15 cellular contexts compared by ENCODE assay signal in genomic region chr9:116939605-116940004, GRCh38.
DNase-seq lines count a peak whose midpoint lies in the region; ATAC-seq, FAIRE-seq and TF ChIP-seq lines count a peak whose summit lies in the region.
"Had no signal": no experiment of that assay in that cellular context is flagged by ENCODE, and none has a peak within 500 bp of the region (broad histone marks: within the 10 kb centered on the region; RNA-seq: fewer than 3 reads in every experiment).

No MANE protein-coding gene starts in this region.

- no peak overlapping the region for H3K4me2 ChIP-seq in astrocyte (ENCODE audit: low read length)

- H3K9me3 Mint-ChIP-seq in astrocyte (ENCODE audit: unreplicated experiment), result no peaks in the 10 kb centered on the region

- no peak overlapping the region for H3K27ac Mint-ChIP-seq in astrocyte (ENCODE audit: unreplicated experiment)
- H3K27ac Mint-ChIP-seq: activated CD8-positive, alpha-beta T cell treated with anti-CD3 and anti-CD28 coated beads for 36 hours; stimulated activated naive CD8-positive, alpha-beta T cell treated with anti-CD3 and anti-CD28 coated beads, Interleukin-15, amount 100 ng/mL, for 72 hours had no signal

- no peaks in the 10 kb centered on the region for H4K20me1 ChIP-seq in astrocyte (ENCODE audit: insufficient read depth, low read length)

- no peak overlapping the region for H3K4me3 ChIP-seq in astrocyte (ENCODE audit: insufficient read depth, low read depth, low read length)
- H3K4me3 ChIP-seq: mucosa of descending colon had no signal

- H3K27me3 Mint-ChIP-seq in astrocyte (ENCODE audit: low read depth, unreplicated experiment), result no peaks in the 10 kb centered on the region
- H3K27me3 Mint-ChIP-seq: stimulated activated naive CD8-positive, alpha-beta T cell treated with anti-CD3 and anti-CD28 coated beads, Interleukin-15, amount 100 ng/mL, for 72 hours had no signal

- DNase-seq in EL (peak; percentile 17), astrocyte (ENCODE audit: low read depth) (peak; percentile 15), HuH-7.5 (ENCODE audit: low spot score) (no peak), COR-L47 (lab: John Stamatoyannopoulos, UW) (no peak)
- no peak for DNase-seq in stimulated activated CD4-positive, alpha-beta T cell treated with anti-CD3 and anti-CD28 coated beads, Interleukin-1b, Interleukin-23, amount 100 ng/mL, for 48 hours
- DNase-seq: activated CD8-positive, alpha-beta T cell treated with anti-CD3 and anti-CD28 coated beads for 36 hours; mucosa of descending colon; NCI-H1048; NCI-H345; occipital lobe; small intestine; stimulated activated naive CD8-positive, alpha-beta T cell treated with anti-CD3 and anti-CD28 coated beads, Interleukin-15, amount 100 ng/mL, for 72 hours had no signal

- no peak overlapping the region for H3K9ac ChIP-seq in astrocyte (ENCODE audit: low read length)

- no peaks in the 10 kb centered on the region for H3K79me2 ChIP-seq in astrocyte (ENCODE audit: insufficient read depth, low read length)

- H3K4me1 Mint-ChIP-seq in astrocyte (ENCODE audit: low read depth, unreplicated experiment), result peaks cover 3% of the 10 kb centered on the region
- H3K4me1 Mint-ChIP-seq: stimulated activated naive CD8-positive, alpha-beta T cell treated with anti-CD3 and anti-CD28 coated beads, Interleukin-15, amount 100 ng/mL, for 72 hours had no signal

- no peak overlapping the region for H3K27ac ChIP-seq in astrocyte (ENCODE audit: low read depth, low read length)

- no peak for FAIRE-seq in astrocyte (lab: Jason Lieb, UNC)
- FAIRE-seq: small intestine had no signal

- no peak for TF ChIP-seq CTCF in astrocyte (IDR thresholded peaks at IDR 0.05; ENCODE audit: insufficient read depth, low read depth, low read length)

- peaks cover 3% of the 10 kb centered on the region for H3K4me1 ChIP-seq in astrocyte (ENCODE audit: insufficient read depth, low read length)

- ATAC-seq in GM19463 (IDR thresholded peaks at IDR 0.05; ENCODE audit: unreplicated experiment), result peak; percentile 50
- ATAC-seq in HG03175 (IDR thresholded peaks at IDR 0.05; ENCODE audit: unreplicated experiment), result peak; percentile 62
- no peak for ATAC-seq in GM21737 (IDR thresholded peaks at IDR 0.05; ENCODE audit: unreplicated experiment)
- ATAC-seq: activated CD8-positive, alpha-beta T cell treated with anti-CD3 and anti-CD28 coated beads for 36 hours; mucosa of descending colon; stimulated activated naive CD8-positive, alpha-beta T cell treated with anti-CD3 and anti-CD28 coated beads, Interleukin-15, amount 100 ng/mL, for 72 hours had no signal

- no peaks in the 10 kb centered on the region for H3K36me3 Mint-ChIP-seq in astrocyte (ENCODE audit: low read depth, unreplicated experiment)

- H3K27me3 ChIP-seq in astrocyte (ENCODE audit: insufficient read depth, low read length), result no peaks in the 10 kb centered on the region

- H2AFZ ChIP-seq in astrocyte (ENCODE audit: low read depth, low read length), result no peak overlapping the region

- H3K36me3 ChIP-seq in astrocyte (ENCODE audit: insufficient read depth, low read length), result no peaks in the 10 kb centered on the region

- no peak overlapping the region for H3K4me3 Mint-ChIP-seq in astrocyte (ENCODE audit: unreplicated experiment)
- H3K4me3 Mint-ChIP-seq: activated CD8-positive, alpha-beta T cell treated with anti-CD3 and anti-CD28 coated beads for 36 hours; stimulated activated naive CD8-positive, alpha-beta T cell treated with anti-CD3 and anti-CD28 coated beads, Interleukin-15, amount 100 ng/mL, for 72 hours had no signal

- no peaks in the 10 kb centered on the region for H3K9me3 ChIP-seq in astrocyte (ENCODE audit: insufficient read depth, low read depth, low read length)
- H3K9me3 ChIP-seq: mucosa of descending colon had no signal

Comparison
In these comparisons a context has a peak if more than half of its experiments do, and no peak if none do; other contexts are left out.
1. DNase-seq: peak in EL (single experiment) and astrocyte (single experiment); none in HuH-7.5 (single experiment), COR-L47 (single experiment) and stimulated activated CD4-positive, alpha-beta T cell treated with anti-CD3 and anti-CD28 coated beads, Interleukin-1b, Interleukin-23, amount 100 ng/mL, for 48 hours (single experiment).